10 cellular contexts compared by ENCODE assay signal in genomic region chr11:94925422-94926270, GRCh38. TPM values are rescaled to one million over a fixed set of nuclear protein-coding genes. Genes with fewer than 3 reads are reported as not detected.
DNase-seq lines count a peak whose midpoint lies in the region; ATAC-seq, FAIRE-seq and TF ChIP-seq lines count a peak whose summit lies in the region.
"Had no signal": no experiment of that assay in that cellular context is flagged by ENCODE, and none has a peak within 500 bp of the region (broad histone marks: within the 10 kb centered on the region; RNA-seq: fewer than 3 reads in every experiment).

No MANE protein-coding gene starts in this region.

- no peaks in the 10 kb centered on the region for H3K36me3 ChIP-seq in small intestine (ENCODE audit: control insufficient read depth in 2 of 2, insufficient read depth in 2 of 2, low read length in 2 of 2)

- intact Hi-C loops in activated T-helper 1 cell treated with anti-CD3 and anti-CD28 coated beads, Interleukin-12 subunit alpha, Interleukin-12 subunit beta, Interleukin-2, Interleukin-4 antibody, amounts not matched to agents 30 ng/mL and 10 ng/mL and 1 ng/mL, durations not matched to agents 14 hours and 24 hours and 36 hours (cut with micrococcal nuclease) = no loop called here

- H3K4me3 ChIP-seq in GM08714 (ENCODE audit: low read length) = peak overlapping the region; percentile 13; the same call in 1 of the 2 replicates
- H3K4me3 ChIP-seq in small intestine (ENCODE audit: low read depth in 1 of 2, low read length in 2 of 2) = no peak overlapping the region

- H3K27me3 Mint-ChIP-seq in activated T-helper 1 cell treated with anti-CD3 and anti-CD28 coated beads, Interleukin-12 subunit alpha, Interleukin-12 subunit beta, Interleukin-2, Interleukin-4 antibody, amounts not matched to agents 30 ng/mL and 10 ng/mL and 1 ng/mL, durations not matched to agents 14 hours and 24 hours and 36 hours (ENCODE audit: insufficient read depth) = peaks cover 3% of the 10 kb centered on the region
- peaks cover 5 to 19% of the 10 kb centered on the region in 2 donors for H3K27me3 Mint-ChIP-seq in natural killer cell treated with Interleukin-12 subunit alpha and Interleukin-12 subunit beta and Interleukin-15 and Interleukin-18, amount 100 ng/mL, for 72 hours

- POLR2A ChIA-PET in HEK293T (lab: Yijun Ruan, JAX) = no interaction called here

- peaks cover 14% of the 10 kb centered on the region for H3K9me3 Mint-ChIP-seq in activated T-helper 1 cell treated with anti-CD3 and anti-CD28 coated beads, Interleukin-12 subunit alpha, Interleukin-12 subunit beta, Interleukin-2, Interleukin-4 antibody, amounts not matched to agents 30 ng/mL and 10 ng/mL and 1 ng/mL, durations not matched to agents 14 hours and 24 hours and 36 hours
- peaks cover 7% of the 10 kb centered on the region for H3K9me3 Mint-ChIP-seq in natural killer cell treated with Interleukin-12 subunit alpha and Interleukin-12 subunit beta and Interleukin-15 and Interleukin-18, amount 100 ng/mL, for 72 hours

- peak overlapping the region; percentile 7 for H3K27ac Mint-ChIP-seq in activated T-helper 1 cell treated with anti-CD3 and anti-CD28 coated beads, Interleukin-12 subunit alpha, Interleukin-12 subunit beta, Interleukin-2, Interleukin-4 antibody, amounts not matched to agents 30 ng/mL and 10 ng/mL and 1 ng/mL, durations not matched to agents 14 hours and 24 hours and 36 hours
- peak overlapping the region; percentile 59 to 68 for H3K27ac Mint-ChIP-seq in natural killer cell treated with Interleukin-12 subunit alpha and Interleukin-12 subunit beta and Interleukin-15 and Interleukin-18, amount 100 ng/mL, for 72 hours

- H3K4me3 Mint-ChIP-seq in activated T-helper 1 cell treated with anti-CD3 and anti-CD28 coated beads, Interleukin-12 subunit alpha, Interleukin-12 subunit beta, Interleukin-2, Interleukin-4 antibody, amounts not matched to agents 30 ng/mL and 10 ng/mL and 1 ng/mL, durations not matched to agents 14 hours and 24 hours and 36 hours = no peak overlapping the region
- no peak overlapping the region for H3K4me3 Mint-ChIP-seq in natural killer cell treated with Interleukin-12 subunit alpha and Interleukin-12 subunit beta and Interleukin-15 and Interleukin-18, amount 100 ng/mL, for 72 hours
- H3K4me3 Mint-ChIP-seq: IgD-negative memory B cell had no signal

- H3K27ac ChIP-seq in small intestine (ENCODE audit: low read depth in 1 of 2, low read length in 1 of 2) = peak overlapping the region in 1 of 2 donors; percentile 86

- no peak for FAIRE-seq in small intestine (lab: Jason Lieb, UNC)

- WGBS in small intestine, 3 donors = 45 to 50% (median 49%) methylated on average over 7 of the region's 7 CpGs

- H3K27me3 ChIP-seq in small intestine (ENCODE audit: control insufficient read depth in 2 of 2, insufficient read depth in 2 of 2, low read length in 2 of 2) = no peaks in the 10 kb centered on the region

- peak; percentile 63 for ATAC-seq in GM21786 (IDR thresholded peaks at IDR 0.05; ENCODE audit: unreplicated experiment)
- ATAC-seq in natural killer cell treated with Interleukin-12 subunit alpha and Interleukin-12 subunit beta and Interleukin-15 and Interleukin-18, amount 100 ng/mL, for 72 hours = no peak

- peaks cover 0 to 6% of the 10 kb centered on the region in 2 donors for H3K4me1 ChIP-seq in small intestine (ENCODE audit: control insufficient read depth in 2 of 2, insufficient read depth in 1 of 2, low read depth in 1 of 2, low read length in 1 of 2)

- peaks cover 23% of the 10 kb centered on the region for H3K4me1 Mint-ChIP-seq in activated T-helper 1 cell treated with anti-CD3 and anti-CD28 coated beads, Interleukin-12 subunit alpha, Interleukin-12 subunit beta, Interleukin-2, Interleukin-4 antibody, amounts not matched to agents 30 ng/mL and 10 ng/mL and 1 ng/mL, durations not matched to agents 14 hours and 24 hours and 36 hours (ENCODE audit: low read depth)
- H3K4me1 Mint-ChIP-seq in natural killer cell treated with Interleukin-12 subunit alpha and Interleukin-12 subunit beta and Interleukin-15 and Interleukin-18, amount 100 ng/mL, for 72 hours (ENCODE audit: low read depth in 2 of 2) = peaks cover 18 to 23% of the 10 kb centered on the region in 2 donors

- CTCF ChIA-PET in HEK293T (lab: Yijun Ruan, JAX) = interaction anchor here (0.6 kb wide), 1 partner anchor 10 kb away, joined by 3 read pairs; no protein-coding TSS in a partner anchor

- H3K9me3 ChIP-seq in small intestine (ENCODE audit: control insufficient read depth, low read depth) = no peaks in the 10 kb centered on the region

- no peak for DNase-seq in activated T-helper 1 cell treated with anti-CD3 and anti-CD28 coated beads, Interleukin-12 subunit alpha, Interleukin-12 subunit beta, Interleukin-2, Interleukin-4 antibody, amounts not matched to agents 30 ng/mL and 10 ng/mL and 1 ng/mL, durations not matched to agents 14 hours and 24 hours and 36 hours (ENCODE audit: low spot score)
- DNase-seq in natural killer cell treated with Interleukin-12 subunit alpha and Interleukin-12 subunit beta and Interleukin-15 and Interleukin-18, amount 100 ng/mL, for 72 hours (ENCODE audit: low spot score) = no peak
- DNase-seq in middle frontal gyrus (ENCODE audit: extremely low spot score, low spot score) (no peak), HEK293T (ENCODE audit: extremely low spot score) (no peak), Kasumi-1 (lab: John Stamatoyannopoulos, UW) (no peak), small intestine (no peak)
- DNase-seq: GF-D8 had no signal

- H3K36me3 Mint-ChIP-seq in activated T-helper 1 cell treated with anti-CD3 and anti-CD28 coated beads, Interleukin-12 subunit alpha, Interleukin-12 subunit beta, Interleukin-2, Interleukin-4 antibody, amounts not matched to agents 30 ng/mL and 10 ng/mL and 1 ng/mL, durations not matched to agents 14 hours and 24 hours and 36 hours (ENCODE audit: low read depth) = peaks cover 5% of the 10 kb centered on the region
- no peaks in the 10 kb centered on the region for H3K36me3 Mint-ChIP-seq in natural killer cell treated with Interleukin-12 subunit alpha and Interleukin-12 subunit beta and Interleukin-15 and Interleukin-18, amount 100 ng/mL, for 72 hours

TF ChIP-seq in HEK293T, 16 proteins besides CTCF, POLR2A, EP300 and RAD21:
- TF ChIP-seq ARNT (IDR thresholded peaks at IDR 0.05) = no peak
- TF ChIP-seq PKNOX1 (IDR thresholded peaks at IDR 0.05) = no peak
- TF ChIP-seq HDGF (IDR thresholded peaks at IDR 0.05; ENCODE audit: borderline replicate concordance) = no peak
- TF ChIP-seq FOXA1 (IDR thresholded peaks at IDR 0.05) = no peak
- no peak for TF ChIP-seq ELF4 (IDR thresholded peaks at IDR 0.05)
- TF ChIP-seq BHLHE40 (IDR thresholded peaks at IDR 0.05; ENCODE audit: borderline replicate concordance) = no peak
- TF ChIP-seq L3MBTL2 (conservative IDR thresholded peaks at IDR 0.05) = no peak
- TF ChIP-seq NFRKB (IDR thresholded peaks at IDR 0.05) = no peak
- TF ChIP-seq SUZ12 (IDR thresholded peaks at IDR 0.05) = no peak
- no peak for TF ChIP-seq ZNF384 (IDR thresholded peaks at IDR 0.05)
- no peak for TF ChIP-seq FOXK2 (IDR thresholded peaks at IDR 0.05)
- no peak for TF ChIP-seq FOXM1 (IDR thresholded peaks at IDR 0.05; ENCODE audit: borderline replicate concordance)
- no peak for TF ChIP-seq TARDBP (IDR thresholded peaks at IDR 0.05)

RNA-seq across cellular contexts. Expression of gene CWC15, which starts 47.7 kb away (rescaled TPM):
- 97.7 and 101 TPM in 2 replicates for total RNA-seq in activated T-helper 1 cell treated with anti-CD3 and anti-CD28 coated beads, Interleukin-12 subunit alpha, Interleukin-12 subunit beta, Interleukin-2, Interleukin-4 antibody, amounts not matched to agents 30 ng/mL and 10 ng/mL and 1 ng/mL, durations not matched to agents 14 hours and 24 hours and 36 hours
- 10 to 100 TPM; 41.5 to 68.3 TPM for total RNA-seq in natural killer cell treated with Interleukin-12 subunit alpha and Interleukin-12 subunit beta and Interleukin-15 and Interleukin-18, amount 100 ng/mL, for 72 hours
- 10 to 100 TPM; 44.5 to 78.9 (median 46.2) TPM for polyA plus RNA-seq in small intestine

RNA-seq across cellular contexts. Expression of gene KDM4D, which starts 47.9 kb away (rescaled TPM):
- total RNA-seq in activated T-helper 1 cell treated with anti-CD3 and anti-CD28 coated beads, Interleukin-12 subunit alpha, Interleukin-12 subunit beta, Interleukin-2, Interleukin-4 antibody, amounts not matched to agents 30 ng/mL and 10 ng/mL and 1 ng/mL, durations not matched to agents 14 hours and 24 hours and 36 hours = 1.1 TPM in 2 replicates
- total RNA-seq in natural killer cell treated with Interleukin-12 subunit alpha and Interleukin-12 subunit beta and Interleukin-15 and Interleukin-18, amount 100 ng/mL, for 72 hours = under 1 TPM; 0.38 to 0.64 TPM
- under 1 TPM in 2 of 3 donors, not detected in 1; 0.27 to 0.54 TPM for polyA plus RNA-seq in small intestine
